In genomic region chr11:117640041-117640440, GRCh38 we compare ENCODE assay signal across 25 cellular contexts.
A peak's percentile ranks its signal among the peaks of the same experiment; 100 is the strongest.
DNase-seq lines count a peak whose midpoint lies in the region; ATAC-seq, FAIRE-seq and TF ChIP-seq lines count a peak whose summit lies in the region.
"Had no signal": no experiment of that assay in that cellular context is flagged by ENCODE, and none has a peak within 500 bp of the region (broad histone marks: within the 10 kb centered on the region; RNA-seq: fewer than 3 reads in every experiment).

No MANE protein-coding gene starts in this region.

- H3K4me3 ChIP-seq in HepG2 (replicated peaks in 1 of 3; ENCODE audit: insufficient read depth in 1 of 3, low read depth in 2 of 3, low read length in 3 of 3) (no peak overlapping the region), right lobe of liver (no peak overlapping the region), spleen (no peak overlapping the region)
- H3K4me3 ChIP-seq: SJCRH30 had no signal

- CTCF ChIA-PET in HepG2 (lab: Yijun Ruan, JAX; ENCODE audit: low intra/inter-chr PET ratio, low total read pairs), result no interaction called here

- in situ Hi-C loops in HepG2 (cut with HindIII; ENCODE audit: extremely low pct_ligation_motif_present, low pct_unique_long_range_greater_than_20kb), result no loop called here

- intact Hi-C loops in HepG2 (cut with micrococcal nuclease; ENCODE audit: unreplicated experiment), result no loop called here
- intact Hi-C loops in right lobe of liver (cut with DNase I), result no loop called here
- intact Hi-C loops in spleen (cut with DNase I; ENCODE audit: low total_unique reads), result no loop called here

- no peak for TF ChIP-seq RAD21 in HepG2 (CRISPR knock-in tag; IDR thresholded peaks at IDR 0.05)

- TF ChIP-seq EP300 in HepG2 (IDR thresholded peaks at IDR 0.05; ENCODE audit: low read depth in 2 of 2, low read length in 2 of 2) (no peak), HepG2 (CRISPR knock-in tag; IDR thresholded peaks at IDR 0.05; ENCODE audit: borderline replicate concordance) (no peak)

- FAIRE-seq in HepG2 (lab: Jason Lieb, UNC), result no peak
- no peak for FAIRE-seq in GM19239 (lab: Jason Lieb, UNC)
- FAIRE-seq: GM12891 had no signal

- DNase-seq in HepG2 (ENCODE audit: low spot score), result no peak
- DNase-seq in right lobe of liver, result no peak
- peak; percentile 33 for DNase-seq in medulla oblongata (ENCODE audit: extremely low spot score)
- peak; percentile 34 for DNase-seq in spleen
- DNase-seq in NCI-H1436 (lab: John Stamatoyannopoulos, UW), result no peak
- DNase-seq in NCI-H2029 (lab: John Stamatoyannopoulos, UW), result no peak
- no peak for DNase-seq in GM19239 (ENCODE audit: insufficient read length, low spot score)
- DNase-seq: 8988T; ACHN; BE2C; CD8-positive, alpha-beta memory T cell; DMS 273 treated with DMSO at 0.1 percent for 48 hours; DMS79 treated with DMSO at 0.1 percent for 48 hours; GF-D8; GOT3; HCEC 1CT; Karpas-422; NCI-H1092 treated with DMSO at 0.1 percent for 48 hours; NCI-H1436 treated with DMSO at 0.1 percent for 48 hours; NCI-H187 treated with DMSO at 0.1 percent for 48 hours; NCI-H2107; NCI-H524 treated with DMSO at 0.1 percent for 48 hours; NCI-H774; SJCRH30 had no signal

- ATAC-seq in HepG2, result no peak
- ATAC-seq in right lobe of liver, result no peak

- TF ChIP-seq POLR2A in HepG2 (IDR thresholded peaks at IDR 0.05; ENCODE audit: insufficient read depth in 1 of 2, low read depth in 2 of 2, low read length in 2 of 2) (no peak), right lobe of liver (IDR thresholded peaks at IDR 0.05) (no peak), spleen (IDR thresholded peaks at IDR 0.05) (no peak)

- H3K27ac ChIP-seq in HepG2 (ENCODE audit: extremely low read length, insufficient read depth, low read length) (no peak overlapping the region), right lobe of liver (no peak overlapping the region), spleen (no peak overlapping the region)
- H3K27ac ChIP-seq: SJCRH30 had no signal

- no peak overlapping the region for H3K9ac ChIP-seq in HepG2 (ENCODE audit: insufficient read depth, low read depth, low read length)

- no peak for TF ChIP-seq CTCF in HepG2 (CRISPR knock-in tag; IDR thresholded peaks at IDR 0.05)
- no peak for TF ChIP-seq CTCF in right lobe of liver (IDR thresholded peaks at IDR 0.05)
- TF ChIP-seq CTCF in spleen (IDR thresholded peaks at IDR 0.05 in 8 of 11, conservative IDR thresholded peaks at IDR 0.05 in 3 of 11), result no peak

- no TSS peak for BruUV-seq in HepG2 (replicated peaks; lab: Mats Ljungman, UMichigan)

- no peaks in the 10 kb centered on the region for H3K79me2 ChIP-seq in HepG2 (ENCODE audit: insufficient read depth, low read length)

- H2AFZ ChIP-seq in HepG2 (ENCODE audit: low read length), result no peak overlapping the region

- H4K20me1 ChIP-seq in HepG2 (ENCODE audit: insufficient read depth, low read length), result no peaks in the 10 kb centered on the region

- H3K36me3 ChIP-seq in HepG2 (replicated peaks in 1 of 2; ENCODE audit: control insufficient read depth in 1 of 2, insufficient read depth in 2 of 2, low read length in 2 of 2) (no peaks in the 10 kb centered on the region), right lobe of liver (no peaks in the 10 kb centered on the region), spleen (no peaks in the 10 kb centered on the region)
- H3K36me3 ChIP-seq: BE2C, SJCRH30 had no signal

- no peaks in the 10 kb centered on the region for H3K4me1 ChIP-seq in HepG2 (ENCODE audit: insufficient read depth, low read length)
- no peaks in the 10 kb centered on the region for H3K4me1 ChIP-seq in right lobe of liver
- H3K4me1 ChIP-seq in spleen, result no peaks in the 10 kb centered on the region
- H3K4me1 ChIP-seq: BE2C, SJCRH30 had no signal

- H3K4me2 ChIP-seq in HepG2 (ENCODE audit: low read depth, low read length), result no peak overlapping the region

- WGBS in HepG2 (ENCODE audit: low lambda C conversion rate), result 4% methylated on average over 6 of the region's 7 CpGs
- WGBS in right lobe of liver (ENCODE audit: insufficient coverage, low coverage, low lambda C conversion rate, missing lambda C conversion rate), result 55% methylated on average over 4 of the region's 7 CpGs
- WGBS in spleen, 5 donors, result 77 to 90% (median 83%) methylated on average over 7 of the region's 7 CpGs

- H3K9me3 ChIP-seq in HepG2 (ENCODE audit: low read length), result no peaks in the 10 kb centered on the region
- H3K9me3 ChIP-seq in right lobe of liver, result no peaks in the 10 kb centered on the region
- no peaks in the 10 kb centered on the region for H3K9me3 ChIP-seq in spleen
- H3K9me3 ChIP-seq: BE2C, SJCRH30 had no signal

- H3K27me3 ChIP-seq in HepG2 (ENCODE audit: control insufficient read depth in 1 of 2, insufficient read depth in 2 of 2, low read length in 2 of 2), result peaks cover 3 to 17% of the 10 kb centered on the region in 2 experiments; a peak in 3 of 5 replicates
- H3K27me3 ChIP-seq in right lobe of liver, result no peaks in the 10 kb centered on the region
- peaks cover 0 to 14% (median 0%) of the 10 kb centered on the region in 7 donors for H3K27me3 ChIP-seq in spleen (replicated peaks in 1 of 7)
- H3K27me3 ChIP-seq: BE2C, SJCRH30 had no signal

- POLR2A ChIA-PET in HepG2 (lab: Yijun Ruan, JAX), result no interaction called here

TF ChIP-seq in HepG2, 621 proteins besides CTCF, POLR2A, EP300 and RAD21:
- peak; percentile 77; the same call in 1 of the 2 replicates for TF ChIP-seq CREB1 (IDR thresholded peaks at IDR 0.05)
- no peak for TF ChIP-seq CREB1 (CRISPR knock-in tag; IDR thresholded peaks at IDR 0.05)
- no peak for TF ChIP-seq ZNF740 (CRISPR knock-in tag; IDR thresholded peaks at IDR 0.05)
- no peak for TF ChIP-seq ZSCAN21 (CRISPR knock-in tag; IDR thresholded peaks at IDR 0.05; ENCODE audit: borderline replicate concordance)
- no peak for TF ChIP-seq PPARG (CRISPR knock-in tag; conservative IDR thresholded peaks at IDR 0.05)
- TF ChIP-seq POLR2G (IDR thresholded peaks at IDR 0.05; ENCODE audit: low read depth, low read length), result no peak
- no peak for TF ChIP-seq PRMT3 (CRISPR knock-in tag; IDR thresholded peaks at IDR 0.05; ENCODE audit: borderline replicate concordance, low read depth)
- TF ChIP-seq HOXD1 (CRISPR knock-in tag; IDR thresholded peaks at IDR 0.05), result no peak

Comparison
In these comparisons a context has a peak if more than half of its experiments do, and no peak if none do; other contexts are left out.
1. DNase-seq: peak in medulla oblongata (single experiment) and spleen (single experiment); none in HepG2 (single experiment), right lobe of liver (0 of 3), NCI-H1436 (single experiment), NCI-H2029 (single experiment) and GM19239 (single experiment).